In genomic region chr10:91034042-91034441, GRCh38 we compare ENCODE assay signal across 2 cellular contexts.
TF ChIP-seq lines count a peak whose summit lies in the region.

No MANE protein-coding gene starts in this region.

TF ChIP-seq in SK-N-SH, 30 proteins besides CTCF, POLR2A, EP300 and RAD21 (continued from another document):
- TF ChIP-seq YY1 (IDR thresholded peaks at IDR 0.05; ENCODE audit: low read depth) (no peak), POLR2AphosphoS5 (IDR thresholded peaks at IDR 0.05; ENCODE audit: low read depth, low read length) (no peak), GABPA (IDR thresholded peaks at IDR 0.05; ENCODE audit: low read depth) (no peak)

TF ChIP-seq in SK-N-SH treated with all-trans-retinoic acid at 6 μM for 48 hours, 23 proteins besides CTCF, POLR2A, EP300 and RAD21 (continued from another document):
- TF ChIP-seq TSHZ2 (CRISPR knock-in tag; IDR thresholded peaks at IDR 0.05): no peak
- no peak for TF ChIP-seq RARB (CRISPR knock-in tag; IDR thresholded peaks at IDR 0.05)
- TF ChIP-seq ZNF8 (CRISPR knock-in tag; IDR thresholded peaks at IDR 0.05): no peak
- no peak for TF ChIP-seq ZFP3 (CRISPR knock-in tag; IDR thresholded peaks at IDR 0.05)
- TF ChIP-seq ESRRG (CRISPR knock-in tag; IDR thresholded peaks at IDR 0.05): no peak
- no peak for TF ChIP-seq ISL1 (CRISPR knock-in tag; IDR thresholded peaks at IDR 0.05)
- TF ChIP-seq OSR1 (CRISPR knock-in tag; IDR thresholded peaks at IDR 0.05): no peak
- no peak for TF ChIP-seq PATZ1 (CRISPR knock-in tag; IDR thresholded peaks at IDR 0.05; ENCODE audit: borderline replicate concordance)
- no peak for TF ChIP-seq TOX (CRISPR knock-in tag; IDR thresholded peaks at IDR 0.05; ENCODE audit: borderline replicate concordance)
- no peak for TF ChIP-seq ARNTL (CRISPR knock-in tag; IDR thresholded peaks at IDR 0.05; ENCODE audit: borderline replicate concordance, low read depth)
- no peak for TF ChIP-seq ZNF565 (CRISPR knock-in tag; conservative IDR thresholded peaks at IDR 0.05; ENCODE audit: low read depth)
- no peak for TF ChIP-seq ZNF70 (CRISPR knock-in tag; IDR thresholded peaks at IDR 0.05)
